1 cellular context compared by ENCODE assay signal in genomic region chr1:235156265-235156664, GRCh38.
TF ChIP-seq lines count a peak whose summit lies in the region.

No MANE protein-coding gene starts in this region.

TF ChIP-seq in HepG2, 621 proteins besides CTCF, POLR2A, EP300 and RAD21:
- no peak for TF ChIP-seq DPF2 (CRISPR knock-in tag; IDR thresholded peaks at IDR 0.05; ENCODE audit: borderline replicate concordance, low read depth)
- TF ChIP-seq ZNF607 (CRISPR knock-in tag; IDR thresholded peaks at IDR 0.05; ENCODE audit: borderline replicate concordance), result 0 out of 2 replicates have a peak, but pooled peaks have one; percentile 26
TF ChIP-seq in HepG2: peak in this region for 1.
